In genomic region chr3:73069187-73069586, GRCh38 we compare ENCODE assay signal across 15 cellular contexts. TPM values are rescaled to one million over a fixed set of nuclear protein-coding genes. Genes with fewer than 3 reads are reported as not detected.
DNase-seq lines count a peak whose midpoint lies in the region; ATAC-seq and TF ChIP-seq lines count a peak whose summit lies in the region.
"Had no signal": no experiment of that assay in that cellular context is flagged by ENCODE, and none has a peak within 500 bp of the region (broad histone marks: within the 10 kb centered on the region; RNA-seq: fewer than 3 reads in every experiment).

No MANE protein-coding gene starts in this region.

- H3K36me3 ChIP-seq in heart left ventricle, result peaks cover 0 to 41% (median 29%) of the 10 kb centered on the region in 9 donors
- peaks cover 18% of the 10 kb centered on the region for H3K36me3 ChIP-seq in right atrium auricular region

- H3K4me1 ChIP-seq in heart left ventricle, result peaks cover 0 to 16% (median 9%) of the 10 kb centered on the region in 12 donors
- peaks cover 0 to 9% of the 10 kb centered on the region in 2 donors for H3K4me1 ChIP-seq in right atrium auricular region

- no peaks in the 10 kb centered on the region for H3K9me3 Mint-ChIP-seq in nephron progenitor cell
- H3K9me3 Mint-ChIP-seq: CD8-positive, alpha-beta T cell; H9 had no signal

- H3K27ac Mint-ChIP-seq in nephron progenitor cell, result peak overlapping the region; percentile 42
- H3K27ac Mint-ChIP-seq: B cell; CD8-positive, alpha-beta T cell had no signal

- TF ChIP-seq POLR2A in heart left ventricle (IDR thresholded peaks at IDR 0.05), result no peak

- 77 to 81% (median 79%) methylated on average over 5 of the region's 5 CpGs for WGBS in heart left ventricle, 4 donors

- H3K4me3 ChIP-seq in heart left ventricle, result no peak overlapping the region
- H3K4me3 ChIP-seq in right atrium auricular region, result no peak overlapping the region
- no peak overlapping the region for H3K4me3 ChIP-seq in LNCaP clone FGC (ENCODE audit: low read depth, low read length)
- H3K4me3 ChIP-seq: BLaER1 treated with 17β-estradiol and CSF1 and Interleukin-3, amounts not matched to agents 10 nM and 100 nM; GM12878 had no signal

- H3K4me1 Mint-ChIP-seq in nephron progenitor cell, result peaks cover 24% of the 10 kb centered on the region
- H3K4me1 Mint-ChIP-seq: B cell had no signal

- DNase-seq in heart left ventricle (no peak), right atrium auricular region (ENCODE audit: low spot score) (no peak), LNCaP clone FGC (ENCODE audit: low read depth) (peak; percentile 84), nephron progenitor cell (no peak), germinal center (ENCODE audit: low spot score) (no peak)
- DNase-seq in activated effector memory CD4-positive, alpha-beta T cell treated with Interleukin-2 at 50 U/mL for 16 hours, result no peak
- DNase-seq: Calu3; CD8-positive, alpha-beta T cell; DMS53; DND-41; EL; H9 had no signal

- peaks cover 14% of the 10 kb centered on the region for H3K36me3 Mint-ChIP-seq in nephron progenitor cell (ENCODE audit: low read depth)

- TF ChIP-seq CTCF in heart left ventricle (IDR thresholded peaks at IDR 0.05) (no peak), right atrium auricular region (IDR thresholded peaks at IDR 0.05) (no peak), LNCaP clone FGC (IDR thresholded peaks at IDR 0.05; ENCODE audit: control insufficient read depth, extremely low read depth, insufficient read depth) (no peak), nephron progenitor cell (IDR thresholded peaks at IDR 0.05) (no peak)

- H3K27me3 Mint-ChIP-seq in nephron progenitor cell (ENCODE audit: low read depth, poor library complexity), result no peaks in the 10 kb centered on the region
- H3K27me3 Mint-ChIP-seq: B cell had no signal

- H3K27me3 ChIP-seq in heart left ventricle (no peaks in the 10 kb centered on the region), right atrium auricular region (no peaks in the 10 kb centered on the region)
- H3K27me3 ChIP-seq: BLaER1 treated with 17β-estradiol and CSF1 and Interleukin-3, amounts not matched to agents 10 nM and 100 nM had no signal

- peak; percentile 61 to 71 (median 68) for ATAC-seq in heart left ventricle
- ATAC-seq: CD8-positive, alpha-beta T cell; GM12878 had no signal

- peak overlapping the region in 2 of 12 donors; percentile 33 to 61 for H3K27ac ChIP-seq in heart left ventricle
- no peak overlapping the region for H3K27ac ChIP-seq in right atrium auricular region
- H3K27ac ChIP-seq: BLaER1 treated with 17β-estradiol and CSF1 and Interleukin-3, amounts not matched to agents 10 nM and 100 nM had no signal

- no peak overlapping the region for H3K4me3 Mint-ChIP-seq in nephron progenitor cell
- H3K4me3 Mint-ChIP-seq: B cell; CD8-positive, alpha-beta T cell; H9 had no signal

- intact Hi-C loops in heart left ventricle (cut with DNase I), result no loop called here

- H3K9me3 ChIP-seq in heart left ventricle, result no peaks in the 10 kb centered on the region
- H3K9me3 ChIP-seq in right atrium auricular region, result no peaks in the 10 kb centered on the region
- H3K9me3 ChIP-seq: BLaER1 treated with 17β-estradiol and CSF1 and Interleukin-3, amounts not matched to agents 10 nM and 100 nM had no signal

RNA-seq across cellular contexts. Expression of gene EBLN2, which starts 7.7 kb away (rescaled TPM):
- total RNA-seq in heart left ventricle, result 1 to 10 TPM in 5 of 9 donors, under 1 TPM in 4; 0.36 to 2.5 (median 1.1) TPM
- 1 to 10 TPM in 1 of 2 donors, under 1 TPM in 1; 0.24 to 1.4 TPM for polyA plus RNA-seq in heart left ventricle
- 1 to 10 TPM in 1 of 2 donors, under 1 TPM in 1; 0.67 to 1.4 TPM for total RNA-seq in right atrium auricular region
